ENCODE assay signal across 33 cellular contexts in genomic region chrX:108541286-108541685, GRCh38.
"Had no signal": no experiment of that assay in that cellular context is flagged by ENCODE, and none has a peak within 500 bp of the region (broad histone marks: within the 10 kb centered on the region; RNA-seq: fewer than 3 reads in every experiment).

No MANE protein-coding gene starts in this region.

- DNase-seq: activated CD4-positive, alpha-beta T cell treated with anti-CD3 and anti-CD28 coated beads for 4 hours; activated CD4-positive, alpha-beta T cell treated with anti-CD3 and anti-CD28 coated beads, Interleukin-2, amount 50 U/mL, for 4 hours; activated CD4-positive, CD25-positive, alpha-beta regulatory T cell; activated CD8-positive, alpha-beta memory T cell treated with anti-CD3 and anti-CD28 coated beads for 24 hours; activated effector memory CD4-positive, alpha-beta T cell treated with Interleukin-2 at 50 U/mL for 16 hours; activated naive CD4-positive, alpha-beta T cell treated with Interleukin-2 at 50 U/mL for 16 hours; aorta; body of pancreas; dermis blood vessel endothelial cell; effector CD4-positive, alpha-beta T cell; foreskin keratinocyte; heart left ventricle; hypothalamus; kidney glomerular epithelial cell; left lung; lower lobe of right lung; mesendoderm; mucosa of descending colon; ovary; retina; stimulated activated CD4-positive, alpha-beta T cell treated with anti-CD3 and anti-CD28 coated beads, Interleukin-12 subunit alpha, Interleukin-12 subunit beta, amount 100 ng/mL, for 4 hours; stimulated activated CD4-positive, alpha-beta T cell treated with anti-CD3 and anti-CD28 coated beads, Interleukin-4, amount 100 ng/mL, for 1 hour; stimulated activated naive CD8-positive, alpha-beta T cell treated with anti-CD3 and anti-CD28 coated beads, Interleukin-15, Interleukin-2, amounts not matched to agents 100 U/mL and 50 U/mL, for 24 hours; T-helper 1 cell; testis; transverse colon had no signal

- H3K4me1 ChIP-seq: body of pancreas, foreskin keratinocyte, heart left ventricle, left lung, lower lobe of right lung, testis, transverse colon had no signal

- H3K9me3 Mint-ChIP-seq: T-helper 2 cell treated with Interferon-gamma antibody and Interleukin-4, amounts not matched to agents 5 μg/mL and 100 μg/mL, for 36 hours had no signal

- H3K36me3 Mint-ChIP-seq: activated naive CD8-positive, alpha-beta T cell had no signal

- H3K36me3 ChIP-seq: heart left ventricle, left lung, lower lobe of right lung, ovary, transverse colon had no signal

- H3K4me3 Mint-ChIP-seq: activated naive CD8-positive, alpha-beta T cell; nephron; T-helper 2 cell treated with Interferon-gamma antibody and Interleukin-4, amounts not matched to agents 5 μg/mL and 100 μg/mL, for 36 hours had no signal

- H3K27me3 ChIP-seq: body of pancreas, esophagus muscularis mucosa, foreskin keratinocyte, left lung, ovary, testis, transverse colon had no signal

- H3K27ac ChIP-seq: body of pancreas, esophagus muscularis mucosa, foreskin keratinocyte, heart left ventricle, left lung, lower lobe of right lung, ovary, skin epidermis, testis, transverse colon had no signal

- ATAC-seq: body of pancreas; foreskin keratinocyte; heart left ventricle; left lung; lower lobe of right lung; mucosa of descending colon; sciatic nerve; stimulated activated naive CD8-positive, alpha-beta T cell treated with anti-CD3 and anti-CD28 coated beads, Interleukin-15, Interleukin-2, amounts not matched to agents 100 U/mL and 50 U/mL, for 24 hours had no signal

- H3K4me3 ChIP-seq: body of pancreas, esophagus muscularis mucosa, heart left ventricle, left lung, lower lobe of right lung, mucosa of descending colon, ovary, skin epidermis, testis, transverse colon had no signal

- H3K27ac Mint-ChIP-seq: activated naive CD8-positive, alpha-beta T cell; nephron; progenitor cell of endocrine pancreas; T-helper 2 cell treated with Interferon-gamma antibody and Interleukin-4, amounts not matched to agents 5 μg/mL and 100 μg/mL, for 36 hours had no signal

- H3K27me3 Mint-ChIP-seq: activated naive CD8-positive, alpha-beta T cell; progenitor cell of endocrine pancreas had no signal

- H3K9me3 ChIP-seq: body of pancreas, esophagus muscularis mucosa, heart left ventricle, left lung, lower lobe of right lung, mucosa of descending colon, ovary, testis, transverse colon had no signal
